Comparison of ENCODE assay signal across 1 cellular context in the genomic region with DNA sequence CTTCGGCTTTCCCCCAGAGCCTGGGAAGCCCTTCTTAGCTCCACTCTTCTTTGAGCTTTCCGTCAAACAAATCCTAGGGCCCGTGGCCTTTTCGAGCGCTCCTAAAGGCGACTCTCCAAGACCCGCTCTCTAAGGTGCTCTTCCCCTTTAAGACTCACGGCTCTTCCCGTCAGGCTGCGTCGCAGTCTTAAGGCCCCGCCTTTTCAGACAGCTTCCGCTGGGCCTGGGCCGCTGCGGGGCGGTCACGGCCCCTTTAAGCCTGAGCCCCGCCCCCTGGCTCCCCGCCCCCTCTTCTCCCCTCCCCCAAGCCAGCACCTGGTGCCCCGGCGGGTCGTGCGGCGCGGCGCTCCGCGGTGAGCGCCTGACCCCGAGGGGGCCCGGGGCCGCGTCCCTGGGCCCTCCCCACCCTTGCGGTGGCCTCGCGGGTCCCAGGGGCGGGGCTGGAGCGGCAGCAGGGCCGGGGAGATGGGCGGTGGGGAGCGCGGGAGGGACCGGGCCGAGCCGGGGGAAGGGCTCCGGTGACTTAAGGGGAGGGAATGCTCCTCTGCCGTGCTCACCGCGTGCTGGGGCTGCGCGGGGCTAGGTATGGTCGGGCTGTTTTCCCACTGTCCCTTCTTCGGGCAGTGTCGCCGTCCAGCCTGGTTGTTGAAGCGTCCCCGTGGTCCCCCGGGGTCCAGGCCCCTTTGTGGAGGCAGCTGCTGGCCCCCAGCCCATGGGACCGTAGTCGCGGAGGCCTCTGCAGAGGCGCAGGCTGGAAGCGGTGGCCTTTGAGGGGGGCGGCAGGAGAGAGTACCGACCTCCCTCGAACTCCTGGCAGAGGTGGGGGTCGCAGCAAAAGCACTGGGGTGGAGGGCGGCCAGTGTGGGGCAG.
TF ChIP-seq lines count a peak whose summit lies in the region.

A gene (plus strand): TSS at position 289 of the 870 bp plus-strand sequence. CDS start 692 bp downstream, outside the sequence.

TF ChIP-seq in WTC11, 78 proteins besides CTCF, POLR2A, EP300 and RAD21 (continued from another document):
- TF ChIP-seq, protein P1, sequence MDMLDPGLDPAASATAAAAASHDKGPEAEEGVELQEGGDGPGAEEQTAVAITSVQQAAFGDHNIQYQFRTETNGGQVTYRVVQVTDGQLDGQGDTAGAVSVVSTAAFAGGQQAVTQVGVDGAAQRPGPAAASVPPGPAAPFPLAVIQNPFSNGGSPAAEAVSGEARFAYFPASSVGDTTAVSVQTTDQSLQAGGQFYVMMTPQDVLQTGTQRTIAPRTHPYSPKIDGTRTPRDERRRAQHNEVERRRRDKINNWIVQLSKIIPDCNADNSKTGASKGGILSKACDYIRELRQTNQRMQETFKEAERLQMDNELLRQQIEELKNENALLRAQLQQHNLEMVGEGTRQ (CRISPR knock-in tag; IDR thresholded peaks at IDR 0.05): 0 out of 2 replicates have a peak, but pooled peaks have one; percentile 23
- no peak for TF ChIP-seq NFATC4 (CRISPR knock-in tag; IDR thresholded peaks at IDR 0.05)
- TF ChIP-seq NFYB (CRISPR knock-in tag; conservative IDR thresholded peaks at IDR 0.05; ENCODE audit: low read depth): 0 out of 2 replicates have a peak, but pooled peaks have one; percentile 25
- no peak for TF ChIP-seq ZNF317 (CRISPR knock-in tag; IDR thresholded peaks at IDR 0.05; ENCODE audit: borderline replicate concordance, low read depth)
- no peak for TF ChIP-seq HMGA2 (CRISPR knock-in tag; IDR thresholded peaks at IDR 0.05)
- no peak for TF ChIP-seq SMAD4 (CRISPR knock-in tag; IDR thresholded peaks at IDR 0.05)
- no peak for TF ChIP-seq NR3C1 (CRISPR knock-in tag; conservative IDR thresholded peaks at IDR 0.05; ENCODE audit: low read depth)
- 0 out of 2 replicates have a peak, but pooled peaks have one; percentile 65 for TF ChIP-seq KAT7 (CRISPR knock-in tag; IDR thresholded peaks at IDR 0.05; ENCODE audit: borderline replicate concordance)
- 0 out of 2 replicates have a peak, but pooled peaks have one; percentile 33 for TF ChIP-seq ZNF219 (CRISPR knock-in tag; IDR thresholded peaks at IDR 0.05; ENCODE audit: borderline replicate concordance)
- TF ChIP-seq, protein P2, sequence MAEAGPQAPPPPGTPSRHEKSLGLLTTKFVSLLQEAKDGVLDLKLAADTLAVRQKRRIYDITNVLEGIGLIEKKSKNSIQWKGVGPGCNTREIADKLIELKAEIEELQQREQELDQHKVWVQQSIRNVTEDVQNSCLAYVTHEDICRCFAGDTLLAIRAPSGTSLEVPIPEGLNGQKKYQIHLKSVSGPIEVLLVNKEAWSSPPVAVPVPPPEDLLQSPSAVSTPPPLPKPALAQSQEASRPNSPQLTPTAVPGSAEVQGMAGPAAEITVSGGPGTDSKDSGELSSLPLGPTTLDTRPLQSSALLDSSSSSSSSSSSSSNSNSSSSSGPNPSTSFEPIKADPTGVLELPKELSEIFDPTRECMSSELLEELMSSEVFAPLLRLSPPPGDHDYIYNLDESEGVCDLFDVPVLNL (CRISPR knock-in tag; IDR thresholded peaks at IDR 0.05; ENCODE audit: borderline replicate concordance, low read depth): no peak
- TF ChIP-seq JUN (CRISPR knock-in tag; IDR thresholded peaks at IDR 0.05): no peak
- TF ChIP-seq ESRRA (CRISPR knock-in tag; IDR thresholded peaks at IDR 0.05; ENCODE audit: borderline replicate concordance): peak; percentile 64
- peak; percentile 50; the same call in 1 of the 2 replicates for TF ChIP-seq ETV6 (CRISPR knock-in tag; IDR thresholded peaks at IDR 0.05)
- TF ChIP-seq, protein P3, sequence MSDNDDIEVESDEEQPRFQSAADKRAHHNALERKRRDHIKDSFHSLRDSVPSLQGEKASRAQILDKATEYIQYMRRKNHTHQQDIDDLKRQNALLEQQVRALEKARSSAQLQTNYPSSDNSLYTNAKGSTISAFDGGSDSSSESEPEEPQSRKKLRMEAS (CRISPR knock-in tag; IDR thresholded peaks at IDR 0.05): peak; percentile 70; the same call in 1 of the 2 replicates
- peak; percentile 74 for TF ChIP-seq RELA (CRISPR knock-in tag; IDR thresholded peaks at IDR 0.05; ENCODE audit: borderline replicate concordance)
- TF ChIP-seq, protein P4, sequence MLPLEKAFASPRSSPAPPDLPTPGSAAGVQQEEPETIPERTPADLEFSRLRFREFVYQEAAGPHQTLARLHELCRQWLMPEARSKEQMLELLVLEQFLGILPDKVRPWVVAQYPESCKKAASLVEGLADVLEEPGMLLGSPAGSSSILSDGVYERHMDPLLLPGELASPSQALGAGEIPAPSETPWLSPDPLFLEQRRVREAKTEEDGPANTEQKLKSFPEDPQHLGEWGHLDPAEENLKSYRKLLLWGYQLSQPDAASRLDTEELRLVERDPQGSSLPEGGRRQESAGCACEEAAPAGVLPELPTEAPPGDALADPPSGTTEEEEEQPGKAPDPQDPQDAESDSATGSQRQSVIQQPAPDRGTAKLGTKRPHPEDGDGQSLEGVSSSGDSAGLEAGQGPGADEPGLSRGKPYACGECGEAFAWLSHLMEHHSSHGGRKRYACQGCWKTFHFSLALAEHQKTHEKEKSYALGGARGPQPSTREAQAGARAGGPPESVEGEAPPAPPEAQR (CRISPR knock-in tag; IDR thresholded peaks at IDR 0.05): no peak
- peak; percentile 91 for TF ChIP-seq SP1 (CRISPR knock-in tag; conservative IDR thresholded peaks at IDR 0.05)
- TF ChIP-seq, protein P5, sequence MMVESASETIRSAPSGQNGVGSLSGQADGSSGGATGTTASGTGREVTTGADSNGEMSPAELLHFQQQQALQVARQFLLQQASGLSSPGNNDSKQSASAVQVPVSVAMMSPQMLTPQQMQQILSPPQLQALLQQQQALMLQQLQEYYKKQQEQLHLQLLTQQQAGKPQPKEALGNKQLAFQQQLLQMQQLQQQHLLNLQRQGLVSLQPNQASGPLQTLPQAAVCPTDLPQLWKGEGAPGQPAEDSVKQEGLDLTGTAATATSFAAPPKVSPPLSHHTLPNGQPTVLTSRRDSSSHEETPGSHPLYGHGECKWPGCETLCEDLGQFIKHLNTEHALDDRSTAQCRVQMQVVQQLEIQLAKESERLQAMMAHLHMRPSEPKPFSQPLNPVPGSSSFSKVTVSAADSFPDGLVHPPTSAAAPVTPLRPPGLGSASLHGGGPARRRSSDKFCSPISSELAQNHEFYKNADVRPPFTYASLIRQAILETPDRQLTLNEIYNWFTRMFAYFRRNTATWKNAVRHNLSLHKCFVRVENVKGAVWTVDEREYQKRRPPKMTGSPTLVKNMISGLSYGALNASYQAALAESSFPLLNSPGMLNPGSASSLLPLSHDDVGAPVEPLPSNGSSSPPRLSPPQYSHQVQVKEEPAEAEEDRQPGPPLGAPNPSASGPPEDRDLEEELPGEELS (CRISPR knock-in tag; IDR thresholded peaks at IDR 0.05): peak; percentile 75; the same call in 1 of the 2 replicates
- TF ChIP-seq, protein P6, sequence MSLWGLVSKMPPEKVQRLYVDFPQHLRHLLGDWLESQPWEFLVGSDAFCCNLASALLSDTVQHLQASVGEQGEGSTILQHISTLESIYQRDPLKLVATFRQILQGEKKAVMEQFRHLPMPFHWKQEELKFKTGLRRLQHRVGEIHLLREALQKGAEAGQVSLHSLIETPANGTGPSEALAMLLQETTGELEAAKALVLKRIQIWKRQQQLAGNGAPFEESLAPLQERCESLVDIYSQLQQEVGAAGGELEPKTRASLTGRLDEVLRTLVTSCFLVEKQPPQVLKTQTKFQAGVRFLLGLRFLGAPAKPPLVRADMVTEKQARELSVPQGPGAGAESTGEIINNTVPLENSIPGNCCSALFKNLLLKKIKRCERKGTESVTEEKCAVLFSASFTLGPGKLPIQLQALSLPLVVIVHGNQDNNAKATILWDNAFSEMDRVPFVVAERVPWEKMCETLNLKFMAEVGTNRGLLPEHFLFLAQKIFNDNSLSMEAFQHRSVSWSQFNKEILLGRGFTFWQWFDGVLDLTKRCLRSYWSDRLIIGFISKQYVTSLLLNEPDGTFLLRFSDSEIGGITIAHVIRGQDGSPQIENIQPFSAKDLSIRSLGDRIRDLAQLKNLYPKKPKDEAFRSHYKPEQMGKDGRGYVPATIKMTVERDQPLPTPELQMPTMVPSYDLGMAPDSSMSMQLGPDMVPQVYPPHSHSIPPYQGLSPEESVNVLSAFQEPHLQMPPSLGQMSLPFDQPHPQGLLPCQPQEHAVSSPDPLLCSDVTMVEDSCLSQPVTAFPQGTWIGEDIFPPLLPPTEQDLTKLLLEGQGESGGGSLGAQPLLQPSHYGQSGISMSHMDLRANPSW (CRISPR knock-in tag; conservative IDR thresholded peaks at IDR 0.05; ENCODE audit: low read depth): no peak
- TF ChIP-seq, protein P7, sequence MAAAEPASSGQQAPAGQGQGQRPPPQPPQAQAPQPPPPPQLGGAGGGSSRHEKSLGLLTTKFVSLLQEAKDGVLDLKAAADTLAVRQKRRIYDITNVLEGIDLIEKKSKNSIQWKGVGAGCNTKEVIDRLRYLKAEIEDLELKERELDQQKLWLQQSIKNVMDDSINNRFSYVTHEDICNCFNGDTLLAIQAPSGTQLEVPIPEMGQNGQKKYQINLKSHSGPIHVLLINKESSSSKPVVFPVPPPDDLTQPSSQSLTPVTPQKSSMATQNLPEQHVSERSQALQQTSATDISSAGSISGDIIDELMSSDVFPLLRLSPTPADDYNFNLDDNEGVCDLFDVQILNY (CRISPR knock-in tag; IDR thresholded peaks at IDR 0.05): peak; percentile 49; the same call in 1 of the 2 replicates
- TF ChIP-seq RORB (CRISPR knock-in tag; IDR thresholded peaks at IDR 0.05): no peak
